8 cellular contexts compared by ENCODE assay signal in the genomic region with DNA sequence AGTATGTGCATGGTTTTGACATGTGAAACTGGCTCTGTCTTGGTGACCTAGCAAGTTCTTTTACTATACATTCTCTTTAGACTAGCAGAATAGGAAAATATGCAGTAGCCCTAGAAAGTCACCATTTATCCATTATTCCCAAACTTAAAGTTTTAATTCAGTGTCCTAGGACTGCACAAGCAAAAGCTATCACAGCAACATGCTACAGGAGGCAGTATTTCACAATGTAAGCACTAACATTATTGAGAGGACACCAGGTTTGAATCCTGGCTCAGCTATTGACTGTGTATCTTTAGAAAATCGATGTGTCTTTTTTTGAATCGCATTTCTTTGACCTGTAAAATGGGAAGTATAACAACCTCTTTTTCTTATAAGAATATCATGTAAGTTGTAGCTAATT. TPM values are rescaled to one million over a fixed set of nuclear protein-coding genes. Genes with fewer than 3 reads are reported as not detected.
"Had no signal": no experiment of that assay in that cellular context is flagged by ENCODE, and none has a peak within 500 bp of the region (broad histone marks: within the 10 kb centered on the region; RNA-seq: fewer than 3 reads in every experiment).

No MANE protein-coding gene starts in this region.

RNA-seq across cellular contexts. Expression of a gene that starts 5.5 kb away (rescaled TPM):
- polyA plus RNA-seq: SK-N-SH had no signal

RNA-seq across cellular contexts. Expression of a gene that starts 59.9 kb away (rescaled TPM):
- total RNA-seq: activated CD8-positive, alpha-beta T cell treated with anti-CD3 and anti-CD28 coated beads, Interleukin-2, amount 10 ng/mL, durations not matched to agents 7 days and 5 days; activated naive CD8-positive, alpha-beta T cell treated with anti-CD3 and anti-CD28 coated beads, Interleukin-2, amount 10 ng/mL, durations not matched to agents 7 days and 5 days; adrenal gland; cerebellum; colonic mucosa; Right ventricle myocardium inferior; T-helper 1 cell treated with Interleukin-12 subunit alpha and Interleukin-12 subunit beta and Interleukin-4 antibody, amounts not matched to agents 30 ng/mL and 1 ng/mL, for 36 hours had no signal
- polyA plus RNA-seq: adrenal gland, SK-N-SH had no signal
